In genomic region chr3:69200384-69201068, GRCh38 we compare ENCODE assay signal across 8 cellular contexts.
DNase-seq lines count a peak whose midpoint lies in the region; TF ChIP-seq lines count a peak whose summit lies in the region.

No MANE protein-coding gene starts in this region.

- no peaks in the 10 kb centered on the region for H3K27me3 ChIP-seq in CD8-positive, alpha-beta memory T cell (ENCODE audit: insufficient read depth, low read length, poor library complexity, severe bottlenecking)
- no peaks in the 10 kb centered on the region for H3K27me3 ChIP-seq in adrenal gland
- H3K27me3 ChIP-seq in iPS-20b (ENCODE audit: insufficient read depth, low read length) = no peaks in the 10 kb centered on the region
- no peaks in the 10 kb centered on the region for H3K27me3 ChIP-seq in spleen (replicated peaks in 1 of 7)
- no peaks in the 10 kb centered on the region for H3K27me3 ChIP-seq in HAP-1 (ENCODE audit: low read depth)

- peak in 1 of 2 donors; percentile 40 for TF ChIP-seq POLR2A in adrenal gland (IDR thresholded peaks at IDR 0.05)
- no peak for TF ChIP-seq POLR2A in spleen (IDR thresholded peaks at IDR 0.05)

- no peaks in the 10 kb centered on the region for H3K27me3 Mint-ChIP-seq in CD8-positive, alpha-beta memory T cell

- 30 to 38% (median 34%) methylated on average over 10 of the region's 10 CpGs for WGBS in adrenal gland, 4 donors
- WGBS in spleen, 5 donors = 52 to 66% (median 58%) methylated on average over 10 of the region's 10 CpGs

- H3K27ac Mint-ChIP-seq in CD8-positive, alpha-beta memory T cell = peak overlapping the region; percentile 92 to 97 (median 96)

- peak overlapping the region; percentile 92 to 96 (median 94) for H3K4me3 Mint-ChIP-seq in CD8-positive, alpha-beta memory T cell

- H3K9me3 Mint-ChIP-seq in CD8-positive, alpha-beta memory T cell = no peaks in the 10 kb centered on the region

- intact Hi-C loops in adrenal gland (cut with DNase I) (no loop called here), spleen (cut with DNase I; ENCODE audit: low total_unique reads) (no loop called here), posterior cingulate gyrus (cut with DNase I) (no loop called here)

- H3K4me1 Mint-ChIP-seq in CD8-positive, alpha-beta memory T cell = peaks cover 35 to 59% (median 59%) of the 10 kb centered on the region in 3 donors

- no peaks in the 10 kb centered on the region for H3K9me3 ChIP-seq in CD8-positive, alpha-beta memory T cell (ENCODE audit: low read length)
- H3K9me3 ChIP-seq in adrenal gland (replicated peaks in 1 of 3) = no peaks in the 10 kb centered on the region
- H3K9me3 ChIP-seq in iPS-20b (ENCODE audit: insufficient read depth, low read depth, low read length) = no peaks in the 10 kb centered on the region
- H3K9me3 ChIP-seq in spleen = no peaks in the 10 kb centered on the region
- H3K9me3 ChIP-seq in HAP-1 = 0 out of 2 replicates have a peak, but pooled peaks cover 2% of the 10 kb centered on the region

- peak overlapping the region; percentile 13 for H3K27ac ChIP-seq in CD8-positive, alpha-beta memory T cell (ENCODE audit: low read depth, low read length)
- peak overlapping the region in 2 of 5 donors; percentile 9 to 71 for H3K27ac ChIP-seq in adrenal gland
- H3K27ac ChIP-seq in iPS-20b (ENCODE audit: low read length) = no peak overlapping the region
- peak overlapping the region; percentile 51 to 84 (median 72) for H3K27ac ChIP-seq in spleen

- POLR2A ChIA-PET in CD8-positive, alpha-beta memory T cell (lab: Charles Lee) = interaction anchor here (0.6 kb wide), 1 partner anchor 10 kb away, joined by 7 read pairs; no protein-coding TSS in a partner anchor

- H3K4me1 ChIP-seq in CD8-positive, alpha-beta memory T cell (ENCODE audit: insufficient read depth, low read length) = peaks cover 34% of the 10 kb centered on the region
- H3K4me1 ChIP-seq in adrenal gland (replicated peaks in 1 of 2) = peaks cover 0 to 4% of the 10 kb centered on the region in 2 donors
- H3K4me1 ChIP-seq in iPS-20b (ENCODE audit: insufficient read depth, low read length) = peaks cover 7% of the 10 kb centered on the region
- H3K4me1 ChIP-seq in spleen = peaks cover 0 to 48% (median 28%) of the 10 kb centered on the region in 6 donors
- H3K4me1 ChIP-seq in HAP-1 = peaks cover 7% of the 10 kb centered on the region

- peak overlapping the region; percentile 65 for H3K4me3 ChIP-seq in CD8-positive, alpha-beta memory T cell (ENCODE audit: low read length)
- peak overlapping the region in 2 of 4 donors; percentile 32 to 45 for H3K4me3 ChIP-seq in adrenal gland
- peak overlapping the region; percentile 44 for H3K4me3 ChIP-seq in iPS-20b (ENCODE audit: low read length)
- H3K4me3 ChIP-seq in spleen = peak overlapping the region; percentile 14 to 66 (median 28)
- H3K4me3 ChIP-seq in HAP-1 = no peak overlapping the region

- in situ Hi-C loops in HAP-1 (cut with MboI; ENCODE audit: low sequenced_read_pairs) = no loop called here

- DNase-seq in CD8-positive, alpha-beta memory T cell = no peak
- DNase-seq in NCI-H510A (lab: John Stamatoyannopoulos, UW) = peak; percentile 34
- DNase-seq in adrenal gland = peak in 4 of 7 donors; percentile 33 to 41 (median 38)
- no peak for DNase-seq in spleen
- DNase-seq in posterior cingulate gyrus = no peak
- no peak for DNase-seq in hepatic stellate cell (ENCODE audit: low spot score)
- DNase-seq in HAP-1 (ENCODE audit: low spot score in 2 of 2) = no peak

- TF ChIP-seq CTCF in adrenal gland (IDR thresholded peaks at IDR 0.05) (no peak), spleen (IDR thresholded peaks at IDR 0.05 in 8 of 11, conservative IDR thresholded peaks at IDR 0.05 in 3 of 11) (no peak)

- CTCF ChIA-PET in CD8-positive, alpha-beta memory T cell (lab: Charles Lee) = interaction anchor here (0.6 to 2.2 kb wide), 4 partner anchors 9 to 106 kb away, joined by 3 to 7 read pairs (median 4); no protein-coding TSS in a partner anchor

- no peaks in the 10 kb centered on the region for H3K36me3 ChIP-seq in CD8-positive, alpha-beta memory T cell (ENCODE audit: insufficient read depth, low read length)
- H3K36me3 ChIP-seq in adrenal gland (replicated peaks in 1 of 2) (no peaks in the 10 kb centered on the region), iPS-20b (ENCODE audit: insufficient read depth, low read depth, low read length) (no peaks in the 10 kb centered on the region), spleen (peaks cover 0 to 38% (median 13%) of the 10 kb centered on the region in 6 donors), HAP-1 (replicated peaks) (no peaks in the 10 kb centered on the region)

- peak overlapping the region; percentile 3; the same call in 1 of the 2 replicates for H3K9ac ChIP-seq in iPS-20b (ENCODE audit: low read depth, low read length)

- H3K36me3 Mint-ChIP-seq in CD8-positive, alpha-beta memory T cell = peaks cover 0 to 8% (median 2%) of the 10 kb centered on the region in 3 donors

Comparison
In these comparisons a context has a peak if more than half of its experiments do, and no peak if none do; other contexts are left out.
1. DNase-seq: peak in NCI-H510A (single experiment) and adrenal gland (4 of 7); none in CD8-positive, alpha-beta memory T cell (0 of 5), spleen (single experiment), posterior cingulate gyrus (0 of 10), hepatic stellate cell (single experiment) and HAP-1 (0 of 2).